12 cellular contexts compared by ENCODE assay signal in genomic region chr9:95045751-95046150, GRCh38.
DNase-seq lines count a peak whose midpoint lies in the region; ATAC-seq and TF ChIP-seq lines count a peak whose summit lies in the region.
"Had no signal": no experiment of that assay in that cellular context is flagged by ENCODE, and none has a peak within 500 bp of the region (broad histone marks: within the 10 kb centered on the region; RNA-seq: fewer than 3 reads in every experiment).

No MANE protein-coding gene starts in this region.

- POLR2A ChIA-PET in activated CD4-positive, alpha-beta memory T cell treated with anti-CD3 and anti-CD28 coated beads, Interleukin-2, amount 10 ng/mL, durations not matched to agents 7 days and 5 days (lab: Charles Lee) = no interaction called here

- CTCF ChIA-PET in activated CD4-positive, alpha-beta memory T cell treated with anti-CD3 and anti-CD28 coated beads, Interleukin-2, amount 10 ng/mL, durations not matched to agents 7 days and 5 days (lab: Charles Lee) = no interaction called here

- no peak for TF ChIP-seq CTCF in heart right ventricle (IDR thresholded peaks at IDR 0.05)
- TF ChIP-seq CTCF in gastroesophageal sphincter (IDR thresholded peaks at IDR 0.05) = peak in 1 of 4 experiments; percentile 14
- TF ChIP-seq CTCF in osteocyte (IDR thresholded peaks at IDR 0.05) = no peak
- no peak for TF ChIP-seq CTCF in vagina (IDR thresholded peaks at IDR 0.05)

- no peaks in the 10 kb centered on the region for H3K9me3 Mint-ChIP-seq in osteocyte (ENCODE audit: unreplicated experiment)
- no peaks in the 10 kb centered on the region for H3K9me3 Mint-ChIP-seq in activated CD4-positive, alpha-beta memory T cell treated with anti-CD3 and anti-CD28 coated beads, Interleukin-2, amount 10 ng/mL, durations not matched to agents 7 days and 5 days

- ATAC-seq in heart right ventricle = no peak
- ATAC-seq in Right ventricle myocardium superior (ENCODE audit: poor library complexity) = no peak
- ATAC-seq in gastroesophageal sphincter = no peak
- ATAC-seq: GM12878, T-helper 17 cell had no signal

- H3K27me3 ChIP-seq in heart right ventricle (peaks cover 0 to 11% (median 0%) of the 10 kb centered on the region in 7 donors), gastroesophageal sphincter (no peaks in the 10 kb centered on the region), vagina (no peaks in the 10 kb centered on the region)

- H3K27me3 Mint-ChIP-seq in osteocyte (ENCODE audit: unreplicated experiment) = no peaks in the 10 kb centered on the region
- peaks cover 24% of the 10 kb centered on the region for H3K27me3 Mint-ChIP-seq in activated CD4-positive, alpha-beta memory T cell treated with anti-CD3 and anti-CD28 coated beads, Interleukin-2, amount 10 ng/mL, durations not matched to agents 7 days and 5 days

- 50 to 66% methylated on average over 16 of the region's 16 CpGs for WGBS in heart right ventricle, 2 donors
- WGBS in gastroesophageal sphincter (ENCODE audit: low coverage in 1 of 2), 2 donors = 34 to 43% methylated on average over 6 to 12 of the region's 16 CpGs

- H3K4me3 Mint-ChIP-seq in osteocyte (ENCODE audit: unreplicated experiment) = no peak overlapping the region
- no peak overlapping the region for H3K4me3 Mint-ChIP-seq in activated CD4-positive, alpha-beta memory T cell treated with anti-CD3 and anti-CD28 coated beads, Interleukin-2, amount 10 ng/mL, durations not matched to agents 7 days and 5 days
- H3K4me3 Mint-ChIP-seq: T-helper 17 cell had no signal

- TF ChIP-seq EP300 in gastroesophageal sphincter (IDR thresholded peaks at IDR 0.05) = no peak

- intact Hi-C loops in heart right ventricle (cut with DNase I) (loop anchor here in 1 of 10 donors (5.0 kb wide), 2 partner anchors 38 to 47 kb away; no protein-coding TSS in a partner anchor), Right ventricle myocardium superior (cut with DNase I) (no loop called here), vagina (cut with DNase I) (no loop called here)

- H3K27ac Mint-ChIP-seq in osteocyte (ENCODE audit: unreplicated experiment) = peak overlapping the region; percentile 89
- H3K27ac Mint-ChIP-seq in activated CD4-positive, alpha-beta memory T cell treated with anti-CD3 and anti-CD28 coated beads, Interleukin-2, amount 10 ng/mL, durations not matched to agents 7 days and 5 days = no peak overlapping the region
- H3K27ac Mint-ChIP-seq: T-helper 17 cell had no signal

- TF ChIP-seq POLR2A in gastroesophageal sphincter (IDR thresholded peaks at IDR 0.05) (no peak), vagina (IDR thresholded peaks at IDR 0.05) (no peak)

- H3K36me3 ChIP-seq in heart right ventricle (peaks cover 0 to 35% (median 17%) of the 10 kb centered on the region in 9 donors), gastroesophageal sphincter (peaks cover 0 to 23% of the 10 kb centered on the region in 2 donors), vagina (peaks cover 0 to 6% of the 10 kb centered on the region in 2 donors)

- H3K4me1 ChIP-seq in heart right ventricle = peaks cover 12 to 97% (median 68%) of the 10 kb centered on the region in 9 donors
- peaks cover 7 to 97% (median 26%) of the 10 kb centered on the region in 3 donors for H3K4me1 ChIP-seq in gastroesophageal sphincter
- peaks cover 77% of the 10 kb centered on the region for H3K4me1 ChIP-seq in vagina

- H3K36me3 Mint-ChIP-seq in osteocyte (ENCODE audit: unreplicated experiment) = peaks cover 27% of the 10 kb centered on the region
- H3K36me3 Mint-ChIP-seq in activated CD4-positive, alpha-beta memory T cell treated with anti-CD3 and anti-CD28 coated beads, Interleukin-2, amount 10 ng/mL, durations not matched to agents 7 days and 5 days (ENCODE audit: low read depth) = no peaks in the 10 kb centered on the region

- DNase-seq in heart right ventricle (no peak), Right ventricle myocardium superior (no peak), osteocyte (ENCODE audit: extremely low spot score, unreplicated experiment) (no peak), vagina (ENCODE audit: extremely low spot score in 2 of 2) (no peak)
- DNase-seq in activated CD4-positive, alpha-beta memory T cell treated with anti-CD3 and anti-CD28 coated beads, Interleukin-2, amount 10 ng/mL, durations not matched to agents 7 days and 5 days = no peak
- DNase-seq in stimulated activated CD8-positive, alpha-beta memory T cell treated with anti-CD3 and anti-CD28 coated beads, Interleukin-4, amount 100 ng/mL, for 48 hours = no peak
- DNase-seq in stimulated activated CD4-positive, alpha-beta T cell treated with anti-CD3 and anti-CD28 coated beads, Interleukin-4, amount 100 ng/mL, for 4 hours = no peak
- DNase-seq: OCI-M1, spleen, T-helper 17 cell had no signal

- H3K4me1 Mint-ChIP-seq in osteocyte (ENCODE audit: unreplicated experiment) = peaks cover 60% of the 10 kb centered on the region
- peaks cover 15% of the 10 kb centered on the region for H3K4me1 Mint-ChIP-seq in activated CD4-positive, alpha-beta memory T cell treated with anti-CD3 and anti-CD28 coated beads, Interleukin-2, amount 10 ng/mL, durations not matched to agents 7 days and 5 days

- H3K4me3 ChIP-seq in heart right ventricle = peak overlapping the region in 3 of 10 donors; percentile 8 to 23 (median 10)
- peak overlapping the region in 1 of 2 donors; percentile 35 for H3K4me3 ChIP-seq in gastroesophageal sphincter
- H3K4me3 ChIP-seq in vagina = peak overlapping the region; percentile 4 to 7
- H3K4me3 ChIP-seq: GM12878, spleen had no signal

- H3K9me3 ChIP-seq in heart right ventricle (no peaks in the 10 kb centered on the region), gastroesophageal sphincter (no peaks in the 10 kb centered on the region), vagina (no peaks in the 10 kb centered on the region)
- H3K9me3 ChIP-seq: spleen had no signal

- H3K27ac ChIP-seq in heart right ventricle (peak overlapping the region in 9 of 10 donors; percentile 56 to 87 (median 82)), gastroesophageal sphincter (peak overlapping the region; percentile 35 to 89 (median 80)), vagina (peak overlapping the region; percentile 95)
